Comparison of ENCODE assay signal across 1 cellular context in genomic region chr18:55589625-55590291, GRCh38.
TF ChIP-seq lines count a peak whose summit lies in the region.

No MANE protein-coding gene starts in this region.

TF ChIP-seq in GM23338, 12 proteins besides CTCF, POLR2A, EP300 and RAD21 (continued from another document):
- no peak for TF ChIP-seq ZNF462 (CRISPR knock-in tag; IDR thresholded peaks at IDR 0.05)
- peak; percentile 6; the same call in 1 of the 2 replicates for TF ChIP-seq CREB1 (CRISPR knock-in tag; IDR thresholded peaks at IDR 0.05; ENCODE audit: low read depth)
